Comparison of ENCODE assay signal across 1 cellular context in the genomic region with DNA sequence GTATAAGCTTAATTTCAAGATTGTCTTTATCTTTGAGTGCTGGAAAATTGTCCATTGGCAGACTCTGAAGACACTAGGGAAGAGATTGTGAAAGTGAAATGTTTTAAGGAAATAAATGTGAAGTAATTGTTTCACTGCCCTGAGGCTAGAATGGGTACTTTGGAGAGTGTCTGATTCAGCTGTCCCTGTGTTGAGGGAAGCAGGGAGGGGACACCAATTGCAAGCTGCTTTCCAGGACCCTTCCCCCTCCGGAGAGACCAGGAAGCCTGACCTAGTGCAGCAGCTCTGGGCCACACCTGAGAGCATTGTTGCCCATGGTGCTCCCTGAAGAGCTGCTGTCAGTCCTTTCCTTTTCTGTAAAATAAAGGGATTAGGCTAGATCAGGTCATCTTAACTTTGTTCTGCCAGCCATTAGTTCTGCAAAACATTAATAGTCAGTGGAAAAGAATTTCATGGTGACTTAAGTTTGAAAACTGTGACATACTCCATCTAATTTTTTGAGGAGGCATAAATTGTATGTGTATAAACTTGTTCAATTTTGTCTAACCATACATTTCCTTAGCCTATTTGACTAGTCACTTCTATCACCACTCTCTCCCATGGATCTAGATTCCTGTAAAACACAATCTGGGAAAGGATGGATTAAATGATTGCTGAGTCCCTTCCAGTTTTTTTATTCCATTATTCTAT.
TF ChIP-seq lines count a peak whose summit lies in the region.

No MANE protein-coding gene starts in this region.

TF ChIP-seq in IMR-90, 13 proteins besides CTCF, POLR2A, EP300 and RAD21:
- TF ChIP-seq MAZ (IDR thresholded peaks at IDR 0.05; ENCODE audit: borderline replicate concordance, low read depth, low read length) (no peak), MXI1 (IDR thresholded peaks at IDR 0.05; ENCODE audit: borderline replicate concordance, low read depth, low read length) (no peak), RCOR1 (IDR thresholded peaks at IDR 0.05; ENCODE audit: insufficient replicate concordance, low read length) (no peak), NFE2L2 (IDR thresholded peaks at IDR 0.05; ENCODE audit: low read depth, low read length) (no peak), CHD1 (IDR thresholded peaks at IDR 0.05; ENCODE audit: low read depth, low read length) (no peak), MAFK (IDR thresholded peaks at IDR 0.05; ENCODE audit: low read depth, low read length) (no peak)
- TF ChIP-seq, protein P1, sequence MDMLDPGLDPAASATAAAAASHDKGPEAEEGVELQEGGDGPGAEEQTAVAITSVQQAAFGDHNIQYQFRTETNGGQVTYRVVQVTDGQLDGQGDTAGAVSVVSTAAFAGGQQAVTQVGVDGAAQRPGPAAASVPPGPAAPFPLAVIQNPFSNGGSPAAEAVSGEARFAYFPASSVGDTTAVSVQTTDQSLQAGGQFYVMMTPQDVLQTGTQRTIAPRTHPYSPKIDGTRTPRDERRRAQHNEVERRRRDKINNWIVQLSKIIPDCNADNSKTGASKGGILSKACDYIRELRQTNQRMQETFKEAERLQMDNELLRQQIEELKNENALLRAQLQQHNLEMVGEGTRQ (IDR thresholded peaks at IDR 0.05; ENCODE audit: low read depth, low read length), result no peak
